Comparison of ENCODE assay signal across 8 cellular contexts in the genomic region with DNA sequence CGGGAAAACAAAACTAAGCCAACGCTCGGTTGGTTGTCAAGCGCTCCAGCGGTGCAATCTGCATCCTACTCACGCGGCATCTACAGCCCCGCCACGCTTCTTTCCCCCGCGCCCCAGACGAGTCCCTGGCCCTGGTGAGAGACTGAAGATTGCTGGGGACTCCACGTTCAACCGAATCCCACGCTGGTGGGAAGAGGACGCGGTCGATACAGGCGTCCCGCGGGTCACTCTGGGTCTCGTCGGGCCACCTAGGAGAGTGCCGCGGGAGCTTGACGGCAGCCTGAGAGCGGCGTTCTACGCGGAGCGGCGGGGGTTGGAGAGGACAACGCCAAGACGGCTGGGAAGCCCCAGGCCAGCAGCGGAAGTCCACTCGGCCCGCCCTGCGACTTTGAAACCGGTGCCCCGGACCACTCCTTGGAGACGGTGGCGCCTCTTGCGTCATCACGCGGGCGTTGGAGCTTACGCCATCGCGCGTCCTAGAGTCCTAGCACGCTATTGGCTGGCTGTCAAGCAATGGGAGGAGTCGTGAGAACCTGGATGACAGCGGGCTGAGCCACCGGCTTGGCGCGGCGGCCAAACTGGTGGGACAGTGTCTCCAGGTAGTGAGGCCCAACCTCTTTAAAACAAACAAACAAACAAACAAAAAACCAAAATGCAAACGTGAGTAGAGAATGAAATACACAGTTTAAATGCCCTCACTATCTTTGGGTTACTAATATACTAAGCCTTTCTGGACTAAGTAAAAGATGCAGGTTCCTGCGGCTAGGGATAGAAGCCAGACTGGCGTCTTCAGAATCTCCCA. TPM values are rescaled to one million over a fixed set of nuclear protein-coding genes. Genes with fewer than 3 reads are reported as not detected.
DNase-seq lines count a peak whose midpoint lies in the region; FAIRE-seq and TF ChIP-seq lines count a peak whose summit lies in the region.

Gene SCLT1, minus strand, starts transcription at position 367 of the 802 bp plus-strand sequence. CDS start 436 bp downstream, outside the sequence.

- peak within 1 kb of the TSS; percentile 42 for H3K4me2 ChIP-seq in neuronal stem cell (ENCODE audit: insufficient read depth, low read length, poor library complexity, severe bottlenecking)

- peak within 1 kb of the TSS; percentile 82 for H3K9ac ChIP-seq in neuronal stem cell (ENCODE audit: low read depth, low read length, poor library complexity)

- peak within 1 kb of the TSS; percentile 22 for H3K18ac ChIP-seq in neuronal stem cell (ENCODE audit: low read length)

- FAIRE-seq in frontal cortex (lab: Jason Lieb, UNC), result peak; percentile 33

- H3K4ac ChIP-seq in neuronal stem cell (ENCODE audit: low read length), result no peak within 1 kb of the TSS

- H2AK5ac ChIP-seq in neuronal stem cell (ENCODE audit: low read depth, low read length), result no peak within 1 kb of the TSS

- H3K27ac ChIP-seq in neuronal stem cell (replicated peaks; ENCODE audit: low read length) (peak within 1 kb of the TSS; percentile 79), substantia nigra (ENCODE audit: low read depth, low read length, poor library complexity, severe bottlenecking) (peak within 1 kb of the TSS; percentile 91)

- no peaks in the 10 kb centered on the region for H3K36me3 ChIP-seq in neuronal stem cell (replicated peaks in 1 of 2; ENCODE audit: control insufficient read depth in 2 of 2, insufficient read depth in 2 of 2, low read length in 2 of 2)

- H2BK120ac ChIP-seq in neuronal stem cell (ENCODE audit: low read depth, low read length), result no peak within 1 kb of the TSS

- no peak within 1 kb of the TSS for H3K14ac ChIP-seq in neuronal stem cell (ENCODE audit: low read length)

- H3K79me1 ChIP-seq in neuronal stem cell (ENCODE audit: low read depth, low read length), result no peaks in the 10 kb centered on the region

- H3K4me3 ChIP-seq in neuronal stem cell (ENCODE audit: low read length in 2 of 2), result peak within 1 kb of the TSS; percentile 80 to 94

- H3K9me3 ChIP-seq in neuronal stem cell (replicated peaks in 1 of 2; ENCODE audit: control insufficient read depth in 2 of 2, insufficient read depth in 1 of 2, low read depth in 1 of 2, low read length in 2 of 2), result peaks cover 0 to 5% of the 10 kb centered on the region in 2 donors

- no peak within 1 kb of the TSS for H2BK15ac ChIP-seq in neuronal stem cell (ENCODE audit: low read length)

- H4K8ac ChIP-seq in neuronal stem cell (ENCODE audit: low read depth, low read length), result no peak within 1 kb of the TSS

- CTCF ChIA-PET in HEK293T (lab: Yijun Ruan, JAX), result no interaction called here

- POLR2A ChIA-PET in HEK293T (lab: Yijun Ruan, JAX), result interaction anchor here (0.9 to 2.1 kb wide), 8 partner anchors 11 to 608 kb away, joined by 3 to 7 read pairs (median 4); no protein-coding TSS in a partner anchor

- WGBS in neuronal stem cell (ENCODE audit: extremely low coverage in 2 of 2, insufficient read length in 2 of 2, insufficient replicate concordance in 1 of 2), 2 donors, result no CpG with 5 or more reads among the region's 60 CpGs

- DNase-seq in GF-D8 (lab: John Stamatoyannopoulos, UW), result peak; percentile 89
- DNase-seq in HEK293T (ENCODE audit: extremely low spot score), result peak; percentile 92
- DNase-seq in MV-4-11 (lab: John Stamatoyannopoulos, UW), result peak; percentile 97
- DNase-seq in SK-MEL-5 (ENCODE audit: low read depth, low spot score), result peak; percentile 97
- DNase-seq in activated naive CD4-positive, alpha-beta T cell treated with Interleukin-2 at 50 U/mL for 16 hours, result peak; percentile 96
- peak; percentile 63 to 89 for DNase-seq in frontal cortex (ENCODE audit: low spot score in 2 of 2)
- DNase-seq in neuronal stem cell (ENCODE audit: low spot score), result peak; percentile 94
- DNase-seq in substantia nigra (lab: John Stamatoyannopoulos, UW), result peak; percentile 59 to 100 (median 95)

- H2BK5ac ChIP-seq in neuronal stem cell (ENCODE audit: low read length), result peak within 1 kb of the TSS; percentile 47

- peak within 1 kb of the TSS; percentile 92 for H3K23ac ChIP-seq in neuronal stem cell (ENCODE audit: low read depth, low read length, poor library complexity)

- H3K27me3 ChIP-seq in neuronal stem cell (ENCODE audit: control insufficient read depth in 3 of 3, insufficient read depth in 3 of 3, low read depth in 1 of 3, low read length in 3 of 3), result no peaks in the 10 kb centered on the region

- H3K4me1 ChIP-seq in neuronal stem cell (ENCODE audit: control insufficient read depth in 2 of 2, insufficient read depth in 1 of 2, low read depth in 1 of 2, low read length in 2 of 2), result peaks cover 0 to 3% of the 10 kb centered on the region in 2 donors

- no peak within 1 kb of the TSS for H2BK12ac ChIP-seq in neuronal stem cell (ENCODE audit: low read length)

- peak within 1 kb of the TSS; percentile 98 for H2AFZ ChIP-seq in neuronal stem cell (ENCODE audit: low read length)

- in situ Hi-C loops in SK-MEL-5 (cut with HindIII; ENCODE audit: low pct_unique_long_range_greater_than_20kb, low sequenced_read_pairs), result no loop called here

- no peak within 1 kb of the TSS for H4K91ac ChIP-seq in neuronal stem cell (ENCODE audit: low read depth, low read length, poor library complexity)

TF ChIP-seq in HEK293T, 16 proteins besides CTCF, POLR2A, EP300 and RAD21:
- TF ChIP-seq TARDBP (IDR thresholded peaks at IDR 0.05), result no peak
- no peak for TF ChIP-seq ELF4 (IDR thresholded peaks at IDR 0.05)
- TF ChIP-seq, protein P1, sequence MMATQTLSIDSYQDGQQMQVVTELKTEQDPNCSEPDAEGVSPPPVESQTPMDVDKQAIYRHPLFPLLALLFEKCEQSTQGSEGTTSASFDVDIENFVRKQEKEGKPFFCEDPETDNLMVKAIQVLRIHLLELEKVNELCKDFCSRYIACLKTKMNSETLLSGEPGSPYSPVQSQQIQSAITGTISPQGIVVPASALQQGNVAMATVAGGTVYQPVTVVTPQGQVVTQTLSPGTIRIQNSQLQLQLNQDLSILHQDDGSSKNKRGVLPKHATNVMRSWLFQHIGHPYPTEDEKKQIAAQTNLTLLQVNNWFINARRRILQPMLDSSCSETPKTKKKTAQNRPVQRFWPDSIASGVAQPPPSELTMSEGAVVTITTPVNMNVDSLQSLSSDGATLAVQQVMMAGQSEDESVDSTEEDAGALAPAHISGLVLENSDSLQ (IDR thresholded peaks at IDR 0.05), result peak; percentile 88
- peak; percentile 94 for TF ChIP-seq FOXM1 (IDR thresholded peaks at IDR 0.05; ENCODE audit: borderline replicate concordance)
- TF ChIP-seq HDGF (IDR thresholded peaks at IDR 0.05; ENCODE audit: borderline replicate concordance), result no peak; the same call in 1 of the 2 replicates
- TF ChIP-seq L3MBTL2 (conservative IDR thresholded peaks at IDR 0.05), result peak; percentile 95

RNA-seq across cellular contexts. Expression of gene SCLT1, which starts in this region (rescaled TPM):
- total RNA-seq in SK-MEL-5 (2014; rRNA removed; shearing (Covaris generic)), result 10.8 and 11.7 TPM in 2 replicates
- polyA plus RNA-seq in SK-MEL-5 (2015; cell fraction: cytosol; rRNA removed), result 11.1 and 12.1 TPM in 2 replicates
- 8.9 and 11.2 TPM in 2 replicates for polyA plus RNA-seq in SK-MEL-5 (2015; cell fraction: nucleus; rRNA removed)
- 89.3 TPM for total RNA-seq in frontal cortex
- polyA plus RNA-seq in neuronal stem cell (2013, experiment 1 of 2), result 14.4 TPM
- 14.9 TPM for polyA plus RNA-seq in neuronal stem cell (2013, experiment 2 of 2)

Comparison
In these comparisons a context has a peak if more than half of its experiments do, and no peak if none do; other contexts are left out.
1. Peak in every context shown above with its lines: DNase-seq, H3K4me3 ChIP-seq and H3K27ac ChIP-seq.